ENCODE assay signal across 8 cellular contexts in the genomic region with DNA sequence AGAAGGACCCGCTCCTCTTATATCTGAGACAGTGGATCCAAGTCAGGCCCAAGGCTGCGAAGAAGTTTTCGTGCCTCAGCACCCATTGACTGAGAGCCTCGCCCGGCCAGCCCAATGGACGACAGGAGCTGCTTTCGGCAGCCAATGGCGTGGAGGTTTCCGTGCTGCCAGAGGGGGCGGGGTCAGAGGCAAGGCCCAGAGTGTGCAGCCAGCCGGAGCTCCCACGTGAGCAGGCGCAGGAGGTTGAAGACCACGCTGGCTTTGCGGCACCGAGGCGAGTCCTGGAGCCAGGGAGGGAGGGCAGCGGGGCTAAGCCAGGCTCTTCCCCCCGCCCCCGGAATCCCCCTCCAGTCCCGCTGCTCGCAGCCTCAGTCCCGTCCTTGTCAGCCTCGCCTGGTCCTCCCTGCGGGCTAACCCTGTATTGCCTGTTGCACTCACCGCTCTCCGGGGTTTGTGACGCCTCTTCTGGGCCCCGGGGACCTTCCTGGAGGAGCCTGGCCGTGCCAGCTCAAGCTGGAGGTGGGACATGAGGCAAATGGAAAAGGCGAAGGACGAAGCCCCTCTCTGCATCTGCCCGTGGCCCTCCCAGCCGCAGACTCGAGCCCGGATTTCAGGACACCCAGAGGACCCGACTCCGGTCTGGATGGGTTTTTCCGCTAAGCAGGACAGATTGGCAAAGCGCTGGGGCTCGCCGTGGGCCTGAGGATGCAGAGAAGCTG. TPM values are rescaled to one million over a fixed set of nuclear protein-coding genes. Genes with fewer than 3 reads are reported as not detected.
A peak's percentile ranks its signal among the peaks of the same experiment; 100 is the strongest.
DNase-seq lines count a peak whose midpoint lies in the region; ATAC-seq and TF ChIP-seq lines count a peak whose summit lies in the region.
"Had no signal": no experiment of that assay in that cellular context is flagged by ENCODE, and none has a peak within 500 bp of the region (broad histone marks: within the 10 kb centered on the region; RNA-seq: fewer than 3 reads in every experiment).

No MANE protein-coding gene starts in this region.

- H3K27me3 ChIP-seq in skeletal muscle satellite cell (ENCODE audit: control insufficient read depth, insufficient read depth, low read length), result peaks cover 39% of the 10 kb centered on the region

- CTCF ChIA-PET in activated CD8-positive, alpha-beta memory T cell treated with anti-CD3 and anti-CD28 coated beads, Interleukin-2, amount 10 ng/mL, durations not matched to agents 7 days and 5 days (lab: Charles Lee), result no interaction called here
- CTCF ChIA-PET in GM10248 (lab: Yijun Ruan, JAX), result interaction anchor here (1.2 kb wide), 1 partner anchor 13 kb away, joined by 3 read pairs; no protein-coding TSS in a partner anchor

- no peak overlapping the region for H3K4me3 Mint-ChIP-seq in activated CD8-positive, alpha-beta memory T cell treated with anti-CD3 and anti-CD28 coated beads, Interleukin-2, amount 10 ng/mL, durations not matched to agents 7 days and 5 days

- H3K4me1 Mint-ChIP-seq in activated CD8-positive, alpha-beta memory T cell treated with anti-CD3 and anti-CD28 coated beads, Interleukin-2, amount 10 ng/mL, durations not matched to agents 7 days and 5 days, result peaks cover 3% of the 10 kb centered on the region

- H3K4me3 ChIP-seq in skeletal muscle satellite cell (ENCODE audit: low read length), result no peak overlapping the region

- TF ChIP-seq CTCF in GM20000 (IDR thresholded peaks at IDR 0.05; ENCODE audit: extremely low read depth, missing control alignments), result no peak
- TF ChIP-seq CTCF in GM10248 (IDR thresholded peaks at IDR 0.05; ENCODE audit: control extremely low read depth, extremely low read depth, low read depth, missing control alignments), result no peak

- H3K27ac Mint-ChIP-seq in activated CD8-positive, alpha-beta memory T cell treated with anti-CD3 and anti-CD28 coated beads, Interleukin-2, amount 10 ng/mL, durations not matched to agents 7 days and 5 days, result no peak overlapping the region

- ATAC-seq in activated CD8-positive, alpha-beta memory T cell treated with anti-CD3 and anti-CD28 coated beads, Interleukin-2, amount 10 ng/mL, durations not matched to agents 7 days and 5 days, result peak; percentile 55
- ATAC-seq in left ventricle myocardium superior, result peak; percentile 50

- no peaks in the 10 kb centered on the region for H3K36me3 Mint-ChIP-seq in activated CD8-positive, alpha-beta memory T cell treated with anti-CD3 and anti-CD28 coated beads, Interleukin-2, amount 10 ng/mL, durations not matched to agents 7 days and 5 days

- peaks cover 3% of the 10 kb centered on the region for H3K4me1 ChIP-seq in skeletal muscle satellite cell (ENCODE audit: control insufficient read depth, insufficient read depth, low read length)

- H3K9ac ChIP-seq in skeletal muscle satellite cell (ENCODE audit: low read depth, low read length), result no peak overlapping the region

- H3K36me3 ChIP-seq in skeletal muscle satellite cell (ENCODE audit: insufficient read depth, low read length), result no peaks in the 10 kb centered on the region

- DNase-seq in HK-2 (ENCODE audit: unreplicated experiment), result peak; percentile 82
- peak; percentile 47 for DNase-seq in activated CD8-positive, alpha-beta memory T cell treated with anti-CD3 and anti-CD28 coated beads, Interleukin-2, amount 10 ng/mL, durations not matched to agents 7 days and 5 days
- peak; percentile 48 for DNase-seq in left ventricle myocardium superior
- no peak for DNase-seq in GM20000 (ENCODE audit: low spot score)
- DNase-seq in COR-L47 (lab: John Stamatoyannopoulos, UW), result no peak
- no peak for DNase-seq in GM10248 (ENCODE audit: extremely low spot score)

- POLR2A ChIA-PET in GM10248 (lab: Yijun Ruan, JAX), result no interaction called here

- H3K9me3 Mint-ChIP-seq in activated CD8-positive, alpha-beta memory T cell treated with anti-CD3 and anti-CD28 coated beads, Interleukin-2, amount 10 ng/mL, durations not matched to agents 7 days and 5 days (ENCODE audit: low read depth), result no peaks in the 10 kb centered on the region

- intact Hi-C loops in left ventricle myocardium superior (cut with micrococcal nuclease), result no loop called here

- H3K27me3 Mint-ChIP-seq in activated CD8-positive, alpha-beta memory T cell treated with anti-CD3 and anti-CD28 coated beads, Interleukin-2, amount 10 ng/mL, durations not matched to agents 7 days and 5 days, result peaks cover 13% of the 10 kb centered on the region

- no peaks in the 10 kb centered on the region for H3K9me3 ChIP-seq in skeletal muscle satellite cell (replicated peaks; ENCODE audit: low read length)

- H3K4me2 ChIP-seq in skeletal muscle satellite cell (ENCODE audit: low read length), result peak overlapping the region; percentile 25

RNA-seq across cellular contexts. Expression of gene IFNL4, which starts 1.5 kb away (rescaled TPM):
- not detected for total RNA-seq in activated CD8-positive, alpha-beta memory T cell treated with anti-CD3 and anti-CD28 coated beads, Interleukin-2, amount 10 ng/mL, durations not matched to agents 7 days and 5 days
- total RNA-seq in left ventricle myocardium superior, result not detected
- not detected in 2 replicates for total RNA-seq in skeletal muscle satellite cell (2012; rRNA removed)
- total RNA-seq: fibroblast of villous mesenchyme had no signal

RNA-seq across cellular contexts. Expression of gene IFNL3, which starts 2.3 kb away (rescaled TPM):
- under 1 TPM in 1 of 2 experiments, not detected in 1; 0.42 TPM for total RNA-seq in activated CD8-positive, alpha-beta memory T cell treated with anti-CD3 and anti-CD28 coated beads, Interleukin-2, amount 10 ng/mL, durations not matched to agents 7 days and 5 days
- not detected for total RNA-seq in left ventricle myocardium superior
- not detected in 2 replicates for total RNA-seq in skeletal muscle satellite cell (2012; rRNA removed)
- total RNA-seq: fibroblast of villous mesenchyme had no signal

RNA-seq across cellular contexts. Expression of gene IFNL2, which starts 21.1 kb away (rescaled TPM):
- total RNA-seq in activated CD8-positive, alpha-beta memory T cell treated with anti-CD3 and anti-CD28 coated beads, Interleukin-2, amount 10 ng/mL, durations not matched to agents 7 days and 5 days, result not detected
- not detected for total RNA-seq in left ventricle myocardium superior
- not detected in 2 replicates for total RNA-seq in skeletal muscle satellite cell (2012; rRNA removed)
- total RNA-seq: fibroblast of villous mesenchyme had no signal

RNA-seq across cellular contexts. Expression of gene SYCN, which starts 43.0 kb away (rescaled TPM):
- total RNA-seq in activated CD8-positive, alpha-beta memory T cell treated with anti-CD3 and anti-CD28 coated beads, Interleukin-2, amount 10 ng/mL, durations not matched to agents 7 days and 5 days, result not detected
- total RNA-seq in left ventricle myocardium superior, result not detected
- total RNA-seq in skeletal muscle satellite cell (2012; rRNA removed), result not detected in 2 replicates
- total RNA-seq: fibroblast of villous mesenchyme had no signal

RNA-seq across cellular contexts. Expression of gene IFNL1, which starts 49.1 kb away (rescaled TPM):
- total RNA-seq in activated CD8-positive, alpha-beta memory T cell treated with anti-CD3 and anti-CD28 coated beads, Interleukin-2, amount 10 ng/mL, durations not matched to agents 7 days and 5 days, result under 1 TPM; 0.26 to 0.70 TPM
- not detected for total RNA-seq in left ventricle myocardium superior
- total RNA-seq in skeletal muscle satellite cell (2012; rRNA removed), result not detected in 2 replicates
- total RNA-seq: fibroblast of villous mesenchyme had no signal

Comparison
In these comparisons a context has a peak if more than half of its experiments do, and no peak if none do; other contexts are left out.
1. DNase-seq: peak in HK-2 (single experiment), activated CD8-positive, alpha-beta memory T cell treated with anti-CD3 and anti-CD28 coated beads, Interleukin-2, amount 10 ng/mL, durations not matched to agents 7 days and 5 days (single experiment) and left ventricle myocardium superior (single experiment); none in GM20000 (single experiment), COR-L47 (single experiment) and GM10248 (single experiment).